In genomic region chr12:54284070-54284780, GRCh38 we compare ENCODE assay signal across 9 cellular contexts. TPM values are rescaled to one million over a fixed set of nuclear protein-coding genes. Genes with fewer than 3 reads are reported as not detected.
A peak's percentile ranks its signal among the peaks of the same experiment; 100 is the strongest.
DNase-seq lines count a peak whose midpoint lies in the region; ATAC-seq and TF ChIP-seq lines count a peak whose summit lies in the region.
"Not testable (repeated sequence)": the region's sequence is repeated elsewhere in the genome, so short reads cannot be mapped to it uniquely, and the experiment has no call there.
"Had no signal": no experiment of that assay in that cellular context is flagged by ENCODE, and none has a peak within 500 bp of the region (broad histone marks: within the 10 kb centered on the region; RNA-seq: fewer than 3 reads in every experiment).

No MANE protein-coding gene starts in this region.

- POLR2A ChIA-PET in Panc1 (lab: Charles Lee), result interaction anchor here (1.0 kb wide), 1 partner anchor 33 kb away, joined by 3 read pairs; no protein-coding TSS in a partner anchor

- peak overlapping the region; percentile 99 for H3K4me2 ChIP-seq in BLaER1

- in situ Hi-C loops in Panc1 (cut with HindIII; ENCODE audit: low pct_unique_long_range_greater_than_20kb, low sequenced_read_pairs), result not testable (repeated sequence)

- peaks cover 77% of the 10 kb centered on the region for H3K36me3 ChIP-seq in BLaER1
- H3K36me3 ChIP-seq in Panc1 (ENCODE audit: control insufficient read depth, insufficient read depth, low read length), result peaks cover 59% of the 10 kb centered on the region
- H3K36me3 ChIP-seq in endocrine pancreas (ENCODE audit: control insufficient read depth, insufficient read depth, low read length), result peaks cover 10% of the 10 kb centered on the region
- peaks cover 52 to 76% (median 71%) of the 10 kb centered on the region in 4 donors for H3K36me3 ChIP-seq in stomach

- not testable (repeated sequence) for H3K9me3 ChIP-seq in BLaER1; Panc1 (ENCODE audit: control insufficient read depth, insufficient read depth, low read depth, low read length); endocrine pancreas (ENCODE audit: control insufficient read depth, low read length); iPS-18c (ENCODE audit: control insufficient read depth, insufficient read depth, low read length); stomach

- not testable (repeated sequence) for ATAC-seq in Panc1

- TF ChIP-seq EP300 in stomach (IDR thresholded peaks at IDR 0.05), result not testable (repeated sequence)

- not testable (repeated sequence) for H3K27me3 Mint-ChIP-seq in activated naive CD4-positive, alpha-beta T cell treated with anti-CD3 and anti-CD28 coated beads, Interleukin-2, amount 10 ng/mL, durations not matched to agents 7 days and 5 days
- peaks cover 20% of the 10 kb centered on the region for H3K27me3 Mint-ChIP-seq in neural crest cell (ENCODE audit: low read depth)

- 12 to 26% (median 20%) methylated on average over 1 to 2 of the region's 2 CpGs for WGBS in stomach, 5 donors

- peaks cover 62% of the 10 kb centered on the region for H3K4me1 ChIP-seq in BLaER1
- peaks cover 40% of the 10 kb centered on the region for H3K4me1 ChIP-seq in Panc1 (ENCODE audit: control insufficient read depth, insufficient read depth, low read length)
- H3K4me1 ChIP-seq in endocrine pancreas (ENCODE audit: control insufficient read depth, insufficient read depth, low read length), result peaks cover 33% of the 10 kb centered on the region
- H3K4me1 ChIP-seq in stomach, result peaks cover 49 to 76% (median 73%) of the 10 kb centered on the region in 4 donors

- peaks cover 81% of the 10 kb centered on the region for H4K20me1 ChIP-seq in BLaER1

- intact Hi-C loops in Panc1 (cut with micrococcal nuclease; ENCODE audit: unreplicated experiment); stomach (cut with DNase I; ENCODE audit: low total_unique reads): not testable (repeated sequence)

- not testable (repeated sequence) for DNase-seq in HFF-Myc (ENCODE audit: extremely low read depth, low read depth); Panc1 (ENCODE audit: low read depth, low spot score); activated naive CD4-positive, alpha-beta T cell treated with anti-CD3 and anti-CD28 coated beads, Interleukin-2, amount 10 ng/mL, durations not matched to agents 7 days and 5 days; neural crest cell (ENCODE audit: low read depth, low spot score); stomach

- not testable (repeated sequence) for H3K27ac ChIP-seq in BLaER1
- H3K27ac ChIP-seq in Panc1 (ENCODE audit: low read length) (peak overlapping the region; percentile 100; the same call in 1 of the 2 replicates), stomach (peak overlapping the region in 1 of 5 donors; percentile 91)

- CTCF ChIA-PET in Panc1 (lab: Charles Lee), result interaction anchor here (0.5 kb wide), 1 partner anchor 97 kb away, joined by 4 read pairs; no protein-coding TSS in a partner anchor
- CTCF ChIA-PET in activated naive CD4-positive, alpha-beta T cell treated with anti-CD3 and anti-CD28 coated beads, Interleukin-2, amount 10 ng/mL, durations not matched to agents 7 days and 5 days (lab: Charles Lee), result interaction anchor here (0.9 to 2.3 kb wide), 7 partner anchors 8 to 76 kb away, joined by 3 to 10 read pairs (median 4); no protein-coding TSS in a partner anchor

- not testable (repeated sequence) for TF ChIP-seq CTCF in HFF-Myc (IDR thresholded peaks at IDR 0.05; ENCODE audit: low read depth, low read length, missing control alignments); Panc1 (IDR thresholded peaks at IDR 0.05); neural crest cell (conservative IDR thresholded peaks at IDR 0.05); stomach (IDR thresholded peaks at IDR 0.05)

- H3K4me1 Mint-ChIP-seq in activated naive CD4-positive, alpha-beta T cell treated with anti-CD3 and anti-CD28 coated beads, Interleukin-2, amount 10 ng/mL, durations not matched to agents 7 days and 5 days, result peaks cover 57% of the 10 kb centered on the region
- peaks cover 60% of the 10 kb centered on the region for H3K4me1 Mint-ChIP-seq in neural crest cell

- H3K4me3 Mint-ChIP-seq in activated naive CD4-positive, alpha-beta T cell treated with anti-CD3 and anti-CD28 coated beads, Interleukin-2, amount 10 ng/mL, durations not matched to agents 7 days and 5 days; neural crest cell: not testable (repeated sequence)

- not testable (repeated sequence) for TF ChIP-seq POLR2A in stomach (IDR thresholded peaks at IDR 0.05)

- not testable (repeated sequence) for H3K27me3 ChIP-seq in BLaER1; Panc1 (ENCODE audit: control insufficient read depth, insufficient read depth, low read length); endocrine pancreas (ENCODE audit: control insufficient read depth, insufficient read depth, low read length); stomach

- H3K9ac ChIP-seq in BLaER1, result peak overlapping the region; percentile 98
- H3K9ac ChIP-seq in endocrine pancreas (ENCODE audit: control insufficient read depth, insufficient read depth, low read length), result not testable (repeated sequence)

- peak overlapping the region; percentile 42 for H3K27ac Mint-ChIP-seq in activated naive CD4-positive, alpha-beta T cell treated with anti-CD3 and anti-CD28 coated beads, Interleukin-2, amount 10 ng/mL, durations not matched to agents 7 days and 5 days
- peak overlapping the region; percentile 25 for H3K27ac Mint-ChIP-seq in neural crest cell (ENCODE audit: unreplicated experiment)

- peaks cover 32% of the 10 kb centered on the region for H3K36me3 Mint-ChIP-seq in activated naive CD4-positive, alpha-beta T cell treated with anti-CD3 and anti-CD28 coated beads, Interleukin-2, amount 10 ng/mL, durations not matched to agents 7 days and 5 days
- peaks cover 27% of the 10 kb centered on the region for H3K36me3 Mint-ChIP-seq in neural crest cell (ENCODE audit: low read depth)

- peak overlapping the region; percentile 83 for H3K4me3 ChIP-seq in BLaER1
- H3K4me3 ChIP-seq in HFF-Myc (replicated peaks; ENCODE audit: low read depth, low read length), result peak overlapping the region; percentile 85
- peak overlapping the region; percentile 93 to 99 for H3K4me3 ChIP-seq in Panc1 (ENCODE audit: low read depth in 2 of 2, low read length in 2 of 2)
- peak overlapping the region; percentile 3 for H3K4me3 ChIP-seq in endocrine pancreas (ENCODE audit: control insufficient read depth, insufficient read depth, low read length)
- H3K4me3 ChIP-seq in iPS-18c (ENCODE audit: insufficient read depth, low read depth, low read length), result peak overlapping the region; percentile 20; the same call in 1 of the 2 replicates
- peak overlapping the region; percentile 7 to 93 (median 72) for H3K4me3 ChIP-seq in stomach

- H3K9me3 Mint-ChIP-seq in activated naive CD4-positive, alpha-beta T cell treated with anti-CD3 and anti-CD28 coated beads, Interleukin-2, amount 10 ng/mL, durations not matched to agents 7 days and 5 days; neural crest cell: not testable (repeated sequence)

- BruUV-seq in Panc1 (replicated peaks; lab: Mats Ljungman, UMichigan), result not testable (repeated sequence)

RNA-seq across cellular contexts. Expression of gene HNRNPA1, which starts 3.7 kb away (rescaled TPM):
- 689 TPM for total RNA-seq in Panc1 (2021; ENCODE audit: unreplicated experiment)
- polyA plus RNA-seq in Panc1 (2012; ENCODE audit: insufficient read length), result 452 TPM
- 3,205 and 3,261 TPM in 2 replicates for total RNA-seq in neural crest cell
- total RNA-seq in stomach, result 100 to 1,000 TPM; 211 to 763 (median 303) TPM
- 1,000 to 10,000 TPM in 2 of 3 donors, 100 to 1,000 TPM in 1; 960 to 1,103 (median 1,040) TPM for polyA plus RNA-seq in stomach

RNA-seq across cellular contexts. Expression of gene CBX5, which starts 4.3 kb away (rescaled TPM):
- total RNA-seq in Panc1 (2021; ENCODE audit: unreplicated experiment) (130 TPM), neural crest cell (369 and 401 TPM in 2 replicates), stomach (10 to 100 TPM in 4 of 5 donors, 1 to 10 TPM in 1; 8.7 to 66.8 (median 29.1) TPM)
- polyA plus RNA-seq in Panc1 (2012; ENCODE audit: insufficient read length), result 19.4 TPM
- 1 to 10 TPM; 4.9 to 7.6 (median 5.2) TPM for polyA plus RNA-seq in stomach

RNA-seq across cellular contexts. Expression of gene NFE2, which starts 16.6 kb away (rescaled TPM):
- total RNA-seq in Panc1 (2021; ENCODE audit: unreplicated experiment) (0.26 TPM), neural crest cell (0.32 TPM in 1 of 2 replicates, not detected in the other), stomach (1 to 10 TPM in 1 of 5 donors, under 1 TPM in 1, not detected in 3; 0.37 to 2.0 TPM)
- 0.24 TPM for polyA plus RNA-seq in Panc1 (2012; ENCODE audit: insufficient read length)
- under 1 TPM in 2 of 3 donors, not detected in 1; 0.20 to 1.00 TPM for polyA plus RNA-seq in stomach
- total RNA-seq: dermis blood vessel endothelial cell had no signal

RNA-seq across cellular contexts. Expression of gene COPZ1, which starts 40.7 kb away (rescaled TPM):
- 175 TPM for total RNA-seq in Panc1 (2021; ENCODE audit: unreplicated experiment)
- 147 TPM for polyA plus RNA-seq in Panc1 (2012; ENCODE audit: insufficient read length)
- total RNA-seq in neural crest cell, result 148 and 160 TPM in 2 replicates
- total RNA-seq in stomach, result 10 to 100 TPM; 14.6 to 91.6 (median 42.4) TPM
- 100 to 1,000 TPM in 2 of 3 donors, 10 to 100 TPM in 1; 92.4 to 133 (median 108) TPM for polyA plus RNA-seq in stomach

Comparison
In these comparisons a context has a peak if more than half of its experiments do, and no peak if none do; other contexts are left out.
1. H3K4me3 ChIP-seq: peak in every context shown above with its lines; median percentile 96 in Panc1; 85 in HFF-Myc; 83 in BLaER1; 72 in stomach; 20 in iPS-18c; 3 in endocrine pancreas.